In genomic region chr15:66595332-66595731, GRCh38 we compare ENCODE assay signal across 6 cellular contexts. TPM values are rescaled to one million over a fixed set of nuclear protein-coding genes. Genes with fewer than 3 reads are reported as not detected.
"Had no signal": no experiment of that assay in that cellular context is flagged by ENCODE, and none has a peak within 500 bp of the region (broad histone marks: within the 10 kb centered on the region; RNA-seq: fewer than 3 reads in every experiment).

No MANE protein-coding gene starts in this region.

- H3K4me2 ChIP-seq: GM23338 had no signal

- H2AFZ ChIP-seq: GM23338 had no signal

- ATAC-seq: GM23338 had no signal

- DNase-seq: H9, HCEC 1CT, IMR-90, KBM-7 had no signal

- H3K4me3 ChIP-seq: GM23338 had no signal

RNA-seq across cellular contexts. Expression of gene LCTL, which starts 29.5 kb away (rescaled TPM):
- total RNA-seq: HT-29 had no signal
